In the genomic region with DNA sequence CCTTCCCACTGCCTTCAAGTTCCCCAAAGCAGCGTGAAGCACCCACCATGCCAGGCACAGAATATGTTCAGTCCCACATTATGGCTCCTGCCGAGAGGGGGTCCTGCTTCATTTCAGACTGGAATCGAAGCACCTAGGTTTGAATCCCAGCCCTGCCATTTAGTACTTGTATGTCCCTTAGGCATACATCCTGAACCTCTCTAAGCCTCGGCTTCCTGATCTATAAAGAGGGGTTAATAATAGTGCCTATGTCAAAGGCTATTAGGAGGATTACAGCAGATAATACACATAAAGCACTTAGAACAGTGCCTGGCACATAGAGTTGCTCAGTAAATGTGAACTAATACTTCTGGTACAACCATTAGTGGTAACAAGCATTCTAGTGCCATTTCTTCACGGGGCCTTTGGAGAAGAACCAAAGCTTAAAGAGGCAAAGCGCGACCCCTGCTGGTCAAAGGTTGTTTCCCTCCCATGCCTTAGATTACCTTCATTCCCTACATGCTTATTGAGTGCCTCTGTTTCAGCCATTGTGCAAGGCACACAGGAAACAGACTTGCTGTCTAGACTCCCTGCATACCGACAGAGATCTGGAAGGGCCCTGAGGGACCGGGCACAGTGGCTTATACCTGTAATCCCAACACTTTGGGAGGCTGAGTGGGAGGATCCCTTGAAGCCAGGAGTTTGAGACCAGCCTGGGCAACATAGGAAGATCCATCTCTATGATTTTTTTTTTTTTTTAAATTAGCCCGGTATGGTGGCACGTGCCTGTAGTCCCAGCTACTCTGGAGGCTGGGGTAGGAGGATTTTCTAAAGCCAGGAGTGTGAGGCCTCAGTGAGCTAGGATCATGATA, we compare ENCODE assay signal across 8 cellular contexts.
DNase-seq lines count a peak whose midpoint lies in the region; ATAC-seq and TF ChIP-seq lines count a peak whose summit lies in the region.

No MANE protein-coding gene starts in this region.

- peaks cover 18% of the 10 kb centered on the region for H3K36me3 ChIP-seq in lower lobe of right lung

- peak; percentile 76 to 97 (median 92) for TF ChIP-seq CTCF in dorsolateral prefrontal cortex (IDR thresholded peaks at IDR 0.05 in 54 of 56, conservative IDR thresholded peaks at IDR 0.05 in 2 of 56; ENCODE audit: low read depth in 1 of 56, partially characterized antibody in 56 of 56)
- peak; percentile 93 for TF ChIP-seq CTCF in lower lobe of right lung (IDR thresholded peaks at IDR 0.05)

- no peaks in the 10 kb centered on the region for H3K4me1 ChIP-seq in lower lobe of right lung

- H3K27ac ChIP-seq in dorsolateral prefrontal cortex (peak overlapping the region in 9 of 59 donors; percentile 4 to 44 (median 16)), lower lobe of right lung (no peak overlapping the region)

- intact Hi-C loops in dorsolateral prefrontal cortex (cut with DNase I): loop anchor here (1.0 to 5.0 kb wide), 2 partner anchors 191 kb away; no protein-coding TSS in a partner anchor
- intact Hi-C loops in lower lobe of right lung (cut with DNase I): loop anchor here (10.0 kb wide), 2 partner anchors 164 to 194 kb away; no protein-coding TSS in a partner anchor

- DNase-seq in AG20443 (ENCODE audit: low spot score) (peak; percentile 91), NCI-H748 treated with DMSO at 0.1 percent for 48 hours (lab: John Stamatoyannopoulos, UW) (peak; percentile 59), dorsolateral prefrontal cortex (peak; percentile 64 to 93 (median 83)), lower lobe of right lung (peak; percentile 87)
- DNase-seq in activated CD4-positive, alpha-beta T cell treated with anti-CD3 and anti-CD28 coated beads, Interleukin-2, amount 50 U/mL, for 1 hour: peak; percentile 86
- peak; percentile 52 to 76 (median 65) for DNase-seq in stimulated activated CD4-positive, alpha-beta T cell treated with anti-CD3 and anti-CD28 coated beads, TNF-alpha, amount 100 ng/mL, for 48 hours (ENCODE audit: low read depth in 3 of 3)

- H3K27me3 ChIP-seq in dorsolateral prefrontal cortex: no peaks in the 10 kb centered on the region
- H3K27me3 ChIP-seq in lower lobe of right lung (ENCODE audit: low read depth): no peaks in the 10 kb centered on the region

- ATAC-seq in GM18907 (IDR thresholded peaks at IDR 0.05; ENCODE audit: unreplicated experiment) (peak; percentile 56), HG03460 (IDR thresholded peaks at IDR 0.05; ENCODE audit: unreplicated experiment) (peak; percentile 46), lower lobe of right lung (peak; percentile 83 to 88)

- no peaks in the 10 kb centered on the region for H3K9me3 ChIP-seq in lower lobe of right lung

- H3K4me3 ChIP-seq in dorsolateral prefrontal cortex: no peak overlapping the region
- no peak overlapping the region for H3K4me3 ChIP-seq in lower lobe of right lung
